9 cellular contexts compared by ENCODE assay signal in genomic region chr20:59297641-59298040, GRCh38. TPM values are rescaled to one million over a fixed set of nuclear protein-coding genes. Genes with fewer than 3 reads are reported as not detected.
"Had no signal": no experiment of that assay in that cellular context is flagged by ENCODE, and none has a peak within 500 bp of the region (broad histone marks: within the 10 kb centered on the region; RNA-seq: fewer than 3 reads in every experiment).

No MANE protein-coding gene starts in this region.

- H3K4me1 Mint-ChIP-seq: IgD-negative memory B cell had no signal

- DNase-seq: IMR-90, KBM-7, KG1 had no signal

- H3K36me3 Mint-ChIP-seq: IgD-negative memory B cell had no signal

- ATAC-seq: HepG2, K562 had no signal

- H3K27ac Mint-ChIP-seq: IgD-negative memory B cell had no signal

- H3K9me3 Mint-ChIP-seq: IgD-negative memory B cell had no signal

- H3K4me3 ChIP-seq: K562 had no signal

- H3K27ac ChIP-seq: HL-60 had no signal

RNA-seq across cellular contexts. Expression of gene EDN3, which starts 2.8 kb away (rescaled TPM):
- total RNA-seq: HepG2, HT-29, HT1080, IMR-90, K562 had no signal
- polyA plus RNA-seq: HepG2, IgD-negative memory B cell, IMR-90, K562 had no signal
